ENCODE assay signal across 7 cellular contexts in genomic region chr5:28666075-28666474, GRCh38.
"Had no signal": no experiment of that assay in that cellular context is flagged by ENCODE, and none has a peak within 500 bp of the region (broad histone marks: within the 10 kb centered on the region; RNA-seq: fewer than 3 reads in every experiment).

No MANE protein-coding gene starts in this region.

- ATAC-seq: GM12878 had no signal

- FAIRE-seq: G401.6, GM12878, GM12891, GM12892, GM18507 had no signal

- H3K4me3 ChIP-seq: GM12878 had no signal

- DNase-seq: GDM1, GF-D8 had no signal
